Comparison of ENCODE assay signal across 8 cellular contexts in genomic region chr4:140359571-140360427, GRCh38. TPM values are rescaled to one million over a fixed set of nuclear protein-coding genes. Genes with fewer than 3 reads are reported as not detected.
DNase-seq lines count a peak whose midpoint lies in the region; ATAC-seq and TF ChIP-seq lines count a peak whose summit lies in the region.

No MANE protein-coding gene starts in this region.

- H3K79me2 ChIP-seq in Loucy (ENCODE audit: insufficient read depth, low read length) = no peaks in the 10 kb centered on the region

- H3K9me3 ChIP-seq in HAP-1 = no peaks in the 10 kb centered on the region
- H3K9me3 ChIP-seq in Loucy (ENCODE audit: insufficient read depth, low read depth, low read length) = no peaks in the 10 kb centered on the region
- no peaks in the 10 kb centered on the region for H3K9me3 ChIP-seq in transverse colon

- DNase-seq in GM04504 (ENCODE audit: low read depth) (peak; percentile 40), HAP-1 (ENCODE audit: low spot score in 2 of 2) (peak; percentile 82 to 94), RWPE1 (ENCODE audit: low spot score) (peak; percentile 55), foreskin keratinocyte (peak; percentile 46 to 75), osteocyte (ENCODE audit: extremely low spot score, unreplicated experiment) (no peak), transverse colon (peak; percentile 82)
- peak; percentile 64 for DNase-seq in activated T-helper 2 cell treated with anti-CD3 and anti-CD28 coated beads, Interferon-gamma antibody, Interleukin-2, Interleukin-4, amounts not matched to agents 10 μg/mL and 5 μg/mL and 100 μg/mL, durations not matched to agents 14 hours and 24 hours and 36 hours (ENCODE audit: low spot score)

- 9 to 27% methylated on average over 3 to 7 of the region's 7 CpGs for WGBS in transverse colon (ENCODE audit: low coverage in 1 of 2), 2 donors

- no peaks in the 10 kb centered on the region for H3K36me3 ChIP-seq in HAP-1 (replicated peaks)
- H3K36me3 ChIP-seq in Loucy (ENCODE audit: insufficient read depth, low read length) = no peaks in the 10 kb centered on the region
- H3K36me3 ChIP-seq in transverse colon = no peaks in the 10 kb centered on the region

- peaks cover 13% of the 10 kb centered on the region for H3K27me3 Mint-ChIP-seq in activated T-helper 2 cell treated with anti-CD3 and anti-CD28 coated beads, Interferon-gamma antibody, Interleukin-2, Interleukin-4, amounts not matched to agents 10 μg/mL and 5 μg/mL and 100 μg/mL, durations not matched to agents 14 hours and 24 hours and 36 hours (ENCODE audit: low read depth)
- H3K27me3 Mint-ChIP-seq in osteocyte (ENCODE audit: unreplicated experiment) = peaks cover 41% of the 10 kb centered on the region

- H3K9ac ChIP-seq in Loucy (ENCODE audit: low read depth, low read length, poor library complexity, severe bottlenecking) = no peak overlapping the region

- intact Hi-C loops in activated T-helper 2 cell treated with anti-CD3 and anti-CD28 coated beads, Interferon-gamma antibody, Interleukin-2, Interleukin-4, amounts not matched to agents 10 μg/mL and 5 μg/mL and 100 μg/mL, durations not matched to agents 14 hours and 24 hours and 36 hours (cut with micrococcal nuclease) = loop anchor here (1.0 to 10.0 kb wide), 6 partner anchors 14 to 625 kb away; partner anchors contain the start of gene SCOC
- intact Hi-C loops in transverse colon (cut with DNase I; ENCODE audit: low total_unique reads) = no loop called here

- no peaks in the 10 kb centered on the region for H3K9me3 Mint-ChIP-seq in activated T-helper 2 cell treated with anti-CD3 and anti-CD28 coated beads, Interferon-gamma antibody, Interleukin-2, Interleukin-4, amounts not matched to agents 10 μg/mL and 5 μg/mL and 100 μg/mL, durations not matched to agents 14 hours and 24 hours and 36 hours
- H3K9me3 Mint-ChIP-seq in osteocyte (ENCODE audit: unreplicated experiment) = no peaks in the 10 kb centered on the region

- in situ Hi-C loops in HAP-1 (cut with MboI; ENCODE audit: low sequenced_read_pairs) = loop anchor here (5.0 to 25.0 kb wide), 3 partner anchors 258 to 503 kb away; no protein-coding TSS in a partner anchor
- in situ Hi-C loops in transverse colon (cut with MboI; ENCODE audit: low pct_ligation_motif_present in 1 of 4, low pct_unique_long_range_greater_than_20kb in 1 of 4, low sequenced_read_pairs in 3 of 4) = loop anchor here in 2 of 4 donors (25.0 kb wide), 1 partner anchor 503 kb away; no protein-coding TSS in a partner anchor

- H3F3A ChIP-seq in Loucy (ENCODE audit: low read depth) = no peaks in the 10 kb centered on the region

- H3K4me3 Mint-ChIP-seq in activated T-helper 2 cell treated with anti-CD3 and anti-CD28 coated beads, Interferon-gamma antibody, Interleukin-2, Interleukin-4, amounts not matched to agents 10 μg/mL and 5 μg/mL and 100 μg/mL, durations not matched to agents 14 hours and 24 hours and 36 hours (ENCODE audit: low read depth) = no peak overlapping the region
- H3K4me3 Mint-ChIP-seq in osteocyte (ENCODE audit: unreplicated experiment) = no peak overlapping the region

- peak overlapping the region; percentile 14 for H3K4me2 ChIP-seq in Loucy (ENCODE audit: low read depth, low read length, poor library complexity, severe bottlenecking)

- H3K4me3 ChIP-seq in HAP-1 (no peak overlapping the region), Loucy (ENCODE audit: low read length, poor library complexity, severe bottlenecking) (no peak overlapping the region), transverse colon (no peak overlapping the region)

- no peaks in the 10 kb centered on the region for H3K9me2 ChIP-seq in Loucy (replicated peaks; ENCODE audit: low read depth, low read length)

- no peak overlapping the region for H2AFZ ChIP-seq in Loucy (ENCODE audit: low read length)

- CTCF ChIA-PET in RWPE1 (lab: Yijun Ruan, JAX) = interaction anchor here (0.6 to 1.9 kb wide), 38 partner anchors 9 to 1537 kb away, joined by 3 to 26 read pairs (median 3); partner anchors contain the start of genes ELMOD2 and SCOC

- no peak overlapping the region for H3K27ac Mint-ChIP-seq in activated T-helper 2 cell treated with anti-CD3 and anti-CD28 coated beads, Interferon-gamma antibody, Interleukin-2, Interleukin-4, amounts not matched to agents 10 μg/mL and 5 μg/mL and 100 μg/mL, durations not matched to agents 14 hours and 24 hours and 36 hours
- H3K27ac Mint-ChIP-seq in osteocyte (ENCODE audit: unreplicated experiment) = no peak overlapping the region

- H3K27ac ChIP-seq in RWPE1 (no peak overlapping the region), foreskin keratinocyte (no peak overlapping the region), transverse colon (no peak overlapping the region)

- H3K4me1 ChIP-seq in HAP-1 = no peaks in the 10 kb centered on the region
- peaks cover 22% of the 10 kb centered on the region for H3K4me1 ChIP-seq in Loucy (ENCODE audit: insufficient read depth, low read length, poor library complexity, severe bottlenecking)
- H3K4me1 ChIP-seq in foreskin keratinocyte = no peaks in the 10 kb centered on the region
- H3K4me1 ChIP-seq in transverse colon = peaks cover 0 to 28% (median 11%) of the 10 kb centered on the region in 4 donors

- TF ChIP-seq EP300 in transverse colon (IDR thresholded peaks at IDR 0.05; ENCODE audit: low read depth) = no peak

- H3K36me3 Mint-ChIP-seq in activated T-helper 2 cell treated with anti-CD3 and anti-CD28 coated beads, Interferon-gamma antibody, Interleukin-2, Interleukin-4, amounts not matched to agents 10 μg/mL and 5 μg/mL and 100 μg/mL, durations not matched to agents 14 hours and 24 hours and 36 hours (ENCODE audit: low read depth) = no peaks in the 10 kb centered on the region
- H3K36me3 Mint-ChIP-seq in osteocyte (ENCODE audit: unreplicated experiment) = no peaks in the 10 kb centered on the region

- H3K4me1 Mint-ChIP-seq in activated T-helper 2 cell treated with anti-CD3 and anti-CD28 coated beads, Interferon-gamma antibody, Interleukin-2, Interleukin-4, amounts not matched to agents 10 μg/mL and 5 μg/mL and 100 μg/mL, durations not matched to agents 14 hours and 24 hours and 36 hours (ENCODE audit: low read depth) = no peaks in the 10 kb centered on the region
- H3K4me1 Mint-ChIP-seq in osteocyte (ENCODE audit: unreplicated experiment) = no peaks in the 10 kb centered on the region

- peaks cover 10% of the 10 kb centered on the region for H3K27me3 ChIP-seq in HAP-1 (ENCODE audit: low read depth)
- no peaks in the 10 kb centered on the region for H3K27me3 ChIP-seq in Loucy (ENCODE audit: insufficient read depth, low read length, poor library complexity, severe bottlenecking)
- peaks cover 28% of the 10 kb centered on the region for H3K27me3 ChIP-seq in foreskin keratinocyte
- H3K27me3 ChIP-seq in transverse colon = no peaks in the 10 kb centered on the region

- no peak for TF ChIP-seq POLR2A in transverse colon (IDR thresholded peaks at IDR 0.05)

- peak; percentile 96 for TF ChIP-seq CTCF in Loucy (conservative IDR thresholded peaks at IDR 0.05; ENCODE audit: low read length)
- peak; percentile 88 for TF ChIP-seq CTCF in RWPE1 (conservative IDR thresholded peaks at IDR 0.05; ENCODE audit: low read depth)
- peak; percentile 80 for TF ChIP-seq CTCF in foreskin keratinocyte (conservative IDR thresholded peaks at IDR 0.05)
- peak; percentile 81 for TF ChIP-seq CTCF in osteocyte (IDR thresholded peaks at IDR 0.05)
- peak; percentile 76 to 86 (median 84) for TF ChIP-seq CTCF in transverse colon (IDR thresholded peaks at IDR 0.05)

- ATAC-seq in foreskin keratinocyte = peak; percentile 94

- POLR2A ChIA-PET in RWPE1 (lab: Yijun Ruan, JAX; ENCODE audit: low non-redundant PET) = no interaction called here

- no peaks in the 10 kb centered on the region for H4K20me1 ChIP-seq in Loucy (ENCODE audit: insufficient read depth, low read length, poor library complexity, severe bottlenecking)

RNA-seq across cellular contexts. Expression of gene SCOC, which starts 13.6 kb away (rescaled TPM):
- total RNA-seq in activated T-helper 2 cell treated with anti-CD3 and anti-CD28 coated beads, Interferon-gamma antibody, Interleukin-2, Interleukin-4, amounts not matched to agents 10 μg/mL and 5 μg/mL and 100 μg/mL, durations not matched to agents 14 hours and 24 hours and 36 hours = 36.7 and 38.0 TPM in 2 replicates
- total RNA-seq in foreskin keratinocyte (70.9 and 74.4 TPM in 2 replicates), osteocyte (43.6 and 43.9 TPM in 2 replicates), transverse colon (10 to 100 TPM in 3 of 4 donors, 1 to 10 TPM in 1; 7.2 to 43.4 (median 25.7) TPM)
- 50.4 and 54.4 TPM in 2 replicates for polyA plus RNA-seq in foreskin keratinocyte
